8 cellular contexts compared by ENCODE assay signal in the genomic region with DNA sequence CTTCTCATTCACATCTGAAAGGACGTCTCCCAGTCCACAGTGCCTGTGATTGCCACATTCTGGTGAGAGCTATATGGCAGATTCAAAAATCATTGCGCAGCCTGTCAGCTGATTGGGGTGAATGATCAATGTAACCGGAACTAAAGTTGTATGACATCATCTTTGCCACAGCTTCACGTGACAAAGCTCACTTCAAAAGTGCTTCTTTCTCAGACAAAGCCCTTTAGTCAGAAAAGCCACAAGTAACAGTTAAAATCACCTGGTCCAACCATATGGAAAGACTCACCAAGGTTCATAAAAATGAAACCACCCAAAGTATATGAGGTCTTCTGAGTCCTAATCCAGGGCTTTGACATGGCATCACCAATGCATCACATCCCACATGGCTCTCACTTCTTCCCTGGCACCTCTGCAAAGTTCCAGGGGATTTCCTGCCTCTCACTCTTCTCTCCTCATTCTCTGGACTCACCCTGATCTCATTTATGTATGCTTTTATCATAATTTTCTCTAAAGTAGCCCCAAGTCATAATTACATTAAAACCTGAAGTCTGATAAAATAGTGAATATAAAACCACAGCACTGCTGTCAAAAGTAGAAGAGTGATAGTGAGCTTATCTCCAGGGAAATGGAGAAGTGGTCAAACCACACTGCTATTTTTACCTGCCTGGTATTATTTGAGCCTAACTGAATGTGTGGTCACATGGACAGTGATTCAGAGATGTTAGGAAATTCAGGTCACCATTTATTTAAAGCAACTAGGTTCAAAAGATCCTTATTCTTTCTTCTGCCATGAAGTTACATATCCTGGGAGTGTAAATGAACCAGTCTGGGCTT.
DNase-seq lines count a peak whose midpoint lies in the region; ATAC-seq and TF ChIP-seq lines count a peak whose summit lies in the region.

No MANE protein-coding gene starts in this region.

- H3K4me1 Mint-ChIP-seq in activated T-helper 17 cell treated with anti-CD3 and anti-CD28 coated beads, Interleukin-2, amount 50 U/mL, for 72 hours = peaks cover 51% of the 10 kb centered on the region
- H3K4me1 Mint-ChIP-seq in Caco-2 (ENCODE audit: low read depth, unreplicated experiment) (no peaks in the 10 kb centered on the region), GM23338 (peaks cover 2% of the 10 kb centered on the region; the same call in 2 of the 3 replicates)

- peak; percentile 51 for ATAC-seq in GM18505 (IDR thresholded peaks at IDR 0.05; ENCODE audit: unreplicated experiment)
- peak; percentile 35 for ATAC-seq in HG02870 (IDR thresholded peaks at IDR 0.05; ENCODE audit: unreplicated experiment)
- ATAC-seq in activated T-helper 17 cell treated with anti-CD3 and anti-CD28 coated beads, Interleukin-2, amount 50 U/mL, for 72 hours (replicated peaks) = peak; percentile 81
- no peak for ATAC-seq in GM23338

- H3K4me2 ChIP-seq in GM23338 = no peak overlapping the region

- H3K9me3 ChIP-seq in Caco-2 = no peaks in the 10 kb centered on the region

- no peaks in the 10 kb centered on the region for H4K20me1 ChIP-seq in GM23338 (replicated peaks; ENCODE audit: insufficient read depth)

- H3K27ac Mint-ChIP-seq in activated T-helper 17 cell treated with anti-CD3 and anti-CD28 coated beads, Interleukin-2, amount 50 U/mL, for 72 hours = peak overlapping the region; percentile 91
- H3K27ac Mint-ChIP-seq in Caco-2 (ENCODE audit: unreplicated experiment) (no peak overlapping the region), GM23338 (no peak overlapping the region)

- TF ChIP-seq CTCF in Caco-2 (IDR thresholded peaks at IDR 0.05; ENCODE audit: insufficient read depth in 1 of 2, low read depth in 1 of 2, low read length in 1 of 2, severe bottlenecking in 1 of 2, unreplicated experiment in 1 of 2) (no peak), GM23338 (conservative IDR thresholded peaks at IDR 0.05; ENCODE audit: low read depth in 2 of 2) (no peak)

- peaks cover 2% of the 10 kb centered on the region; the same call in 1 of the 2 replicates for H3K9me2 ChIP-seq in GM23338 (ENCODE audit: insufficient read depth)

- intact Hi-C loops in Caco-2 (cut with micrococcal nuclease; ENCODE audit: unreplicated experiment) = no loop called here

- H3F3A ChIP-seq in GM23338 (replicated peaks; ENCODE audit: low read depth) = no peaks in the 10 kb centered on the region

- POLR2A ChIA-PET in Caco-2 (lab: Charles Lee) = no interaction called here

- peak; percentile 94 for DNase-seq in OCI-M1 (lab: John Stamatoyannopoulos, UW)
- DNase-seq in pons (ENCODE audit: low spot score) = peak; percentile 86
- no peak for DNase-seq in Caco-2
- DNase-seq in GM23338 (ENCODE audit: low spot score) = no peak
- DNase-seq in HuH-7 (ENCODE audit: low spot score) = no peak

- H3K4me3 Mint-ChIP-seq in activated T-helper 17 cell treated with anti-CD3 and anti-CD28 coated beads, Interleukin-2, amount 50 U/mL, for 72 hours = peak overlapping the region; percentile 58
- H3K4me3 Mint-ChIP-seq in Caco-2 (ENCODE audit: unreplicated experiment) (no peak overlapping the region), GM23338 (no peak overlapping the region)

- H3K4me3 ChIP-seq in Caco-2 (ENCODE audit: low read depth, low read length) (no peak overlapping the region), GM23338 (no peak overlapping the region)

- H3K4me1 ChIP-seq in Caco-2 = no peaks in the 10 kb centered on the region
- no peaks in the 10 kb centered on the region for H3K4me1 ChIP-seq in GM23338 (ENCODE audit: insufficient read depth)

- CTCF ChIA-PET in Caco-2 (lab: Charles Lee) = no interaction called here

- H3K27me3 Mint-ChIP-seq in activated T-helper 17 cell treated with anti-CD3 and anti-CD28 coated beads, Interleukin-2, amount 50 U/mL, for 72 hours = no peaks in the 10 kb centered on the region
- H3K27me3 Mint-ChIP-seq in Caco-2 (ENCODE audit: insufficient read depth, unreplicated experiment) (peaks cover 3% of the 10 kb centered on the region), GM23338 (ENCODE audit: insufficient read depth, low read depth, poor library complexity) (no peaks in the 10 kb centered on the region)

- no peaks in the 10 kb centered on the region for H3K9me3 Mint-ChIP-seq in activated T-helper 17 cell treated with anti-CD3 and anti-CD28 coated beads, Interleukin-2, amount 50 U/mL, for 72 hours
- H3K9me3 Mint-ChIP-seq in Caco-2 (ENCODE audit: unreplicated experiment) = no peaks in the 10 kb centered on the region
- no peaks in the 10 kb centered on the region; the same call in 2 of the 3 replicates for H3K9me3 Mint-ChIP-seq in GM23338

- no peak overlapping the region for H2AFZ ChIP-seq in GM23338

- no peaks in the 10 kb centered on the region for H3K79me2 ChIP-seq in GM23338 (replicated peaks; ENCODE audit: insufficient read depth)

- TF ChIP-seq POLR2A in GM18505 (IDR thresholded peaks at IDR 0.05; ENCODE audit: borderline replicate concordance, extremely low read depth, insufficient read depth, insufficient read length) = no peak

- no TSS peak for BruUV-seq in Caco-2 (replicated peaks; lab: Mats Ljungman, UMichigan)

- H3K27ac ChIP-seq in GM23338 (ENCODE audit: low read depth) = no peak overlapping the region

- H3K36me3 ChIP-seq in Caco-2 (ENCODE audit: control insufficient read depth, insufficient read depth, low read length) = no peaks in the 10 kb centered on the region
- H3K36me3 ChIP-seq in GM23338 (ENCODE audit: insufficient read depth) = no peaks in the 10 kb centered on the region

- H3K36me3 Mint-ChIP-seq in activated T-helper 17 cell treated with anti-CD3 and anti-CD28 coated beads, Interleukin-2, amount 50 U/mL, for 72 hours (ENCODE audit: low read depth) = peaks cover 16% of the 10 kb centered on the region
- H3K36me3 Mint-ChIP-seq in Caco-2 (ENCODE audit: insufficient read depth, unreplicated experiment) = no peaks in the 10 kb centered on the region
- no peaks in the 10 kb centered on the region for H3K36me3 Mint-ChIP-seq in GM23338 (ENCODE audit: low read depth)

- no peaks in the 10 kb centered on the region for H3K27me3 ChIP-seq in Caco-2 (replicated peaks; ENCODE audit: control insufficient read depth, insufficient read depth, low read length)
- H3K27me3 ChIP-seq in GM23338 (ENCODE audit: insufficient read depth) = no peaks in the 10 kb centered on the region

TF ChIP-seq in GM23338, 12 proteins besides CTCF, POLR2A, EP300 and RAD21 (continues in another document):
- TF ChIP-seq STAT1 (IDR thresholded peaks at IDR 0.05; ENCODE audit: unreplicated experiment) (no peak), ZNF331 (CRISPR knock-in tag; IDR thresholded peaks at IDR 0.05; ENCODE audit: low read depth) (no peak), EZH2 (IDR thresholded peaks at IDR 0.05; ENCODE audit: low read depth, unreplicated experiment) (no peak), ZNF114 (CRISPR knock-in tag; IDR thresholded peaks at IDR 0.05) (no peak), JUNB (IDR thresholded peaks at IDR 0.05; ENCODE audit: unreplicated experiment) (no peak), NANOG (IDR thresholded peaks at IDR 0.05; ENCODE audit: borderline replicate concordance) (no peak), POLR2AphosphoS5 (IDR thresholded peaks at IDR 0.05; ENCODE audit: low read depth) (no peak)
- TF ChIP-seq, protein P1, sequence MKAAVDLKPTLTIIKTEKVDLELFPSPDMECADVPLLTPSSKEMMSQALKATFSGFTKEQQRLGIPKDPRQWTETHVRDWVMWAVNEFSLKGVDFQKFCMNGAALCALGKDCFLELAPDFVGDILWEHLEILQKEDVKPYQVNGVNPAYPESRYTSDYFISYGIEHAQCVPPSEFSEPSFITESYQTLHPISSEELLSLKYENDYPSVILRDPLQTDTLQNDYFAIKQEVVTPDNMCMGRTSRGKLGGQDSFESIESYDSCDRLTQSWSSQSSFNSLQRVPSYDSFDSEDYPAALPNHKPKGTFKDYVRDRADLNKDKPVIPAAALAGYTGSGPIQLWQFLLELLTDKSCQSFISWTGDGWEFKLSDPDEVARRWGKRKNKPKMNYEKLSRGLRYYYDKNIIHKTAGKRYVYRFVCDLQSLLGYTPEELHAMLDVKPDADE (IDR thresholded peaks at IDR 0.05) = no peak
- TF ChIP-seq, protein P2, sequence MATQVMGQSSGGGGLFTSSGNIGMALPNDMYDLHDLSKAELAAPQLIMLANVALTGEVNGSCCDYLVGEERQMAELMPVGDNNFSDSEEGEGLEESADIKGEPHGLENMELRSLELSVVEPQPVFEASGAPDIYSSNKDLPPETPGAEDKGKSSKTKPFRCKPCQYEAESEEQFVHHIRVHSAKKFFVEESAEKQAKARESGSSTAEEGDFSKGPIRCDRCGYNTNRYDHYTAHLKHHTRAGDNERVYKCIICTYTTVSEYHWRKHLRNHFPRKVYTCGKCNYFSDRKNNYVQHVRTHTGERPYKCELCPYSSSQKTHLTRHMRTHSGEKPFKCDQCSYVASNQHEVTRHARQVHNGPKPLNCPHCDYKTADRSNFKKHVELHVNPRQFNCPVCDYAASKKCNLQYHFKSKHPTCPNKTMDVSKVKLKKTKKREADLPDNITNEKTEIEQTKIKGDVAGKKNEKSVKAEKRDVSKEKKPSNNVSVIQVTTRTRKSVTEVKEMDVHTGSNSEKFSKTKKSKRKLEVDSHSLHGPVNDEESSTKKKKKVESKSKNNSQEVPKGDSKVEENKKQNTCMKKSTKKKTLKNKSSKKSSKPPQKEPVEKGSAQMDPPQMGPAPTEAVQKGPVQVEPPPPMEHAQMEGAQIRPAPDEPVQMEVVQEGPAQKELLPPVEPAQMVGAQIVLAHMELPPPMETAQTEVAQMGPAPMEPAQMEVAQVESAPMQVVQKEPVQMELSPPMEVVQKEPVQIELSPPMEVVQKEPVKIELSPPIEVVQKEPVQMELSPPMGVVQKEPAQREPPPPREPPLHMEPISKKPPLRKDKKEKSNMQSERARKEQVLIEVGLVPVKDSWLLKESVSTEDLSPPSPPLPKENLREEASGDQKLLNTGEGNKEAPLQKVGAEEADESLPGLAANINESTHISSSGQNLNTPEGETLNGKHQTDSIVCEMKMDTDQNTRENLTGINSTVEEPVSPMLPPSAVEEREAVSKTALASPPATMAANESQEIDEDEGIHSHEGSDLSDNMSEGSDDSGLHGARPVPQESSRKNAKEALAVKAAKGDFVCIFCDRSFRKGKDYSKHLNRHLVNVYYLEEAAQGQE (IDR thresholded peaks at IDR 0.05; ENCODE audit: unreplicated experiment) = no peak

Comparison
In these comparisons a context has a peak if more than half of its experiments do, and no peak if none do; other contexts are left out.
1. DNase-seq: peak in OCI-M1 (single experiment) and pons (single experiment); none in Caco-2 (0 of 2), GM23338 (single experiment) and HuH-7 (single experiment).